ENCODE assay signal across 9 cellular contexts in the genomic region with DNA sequence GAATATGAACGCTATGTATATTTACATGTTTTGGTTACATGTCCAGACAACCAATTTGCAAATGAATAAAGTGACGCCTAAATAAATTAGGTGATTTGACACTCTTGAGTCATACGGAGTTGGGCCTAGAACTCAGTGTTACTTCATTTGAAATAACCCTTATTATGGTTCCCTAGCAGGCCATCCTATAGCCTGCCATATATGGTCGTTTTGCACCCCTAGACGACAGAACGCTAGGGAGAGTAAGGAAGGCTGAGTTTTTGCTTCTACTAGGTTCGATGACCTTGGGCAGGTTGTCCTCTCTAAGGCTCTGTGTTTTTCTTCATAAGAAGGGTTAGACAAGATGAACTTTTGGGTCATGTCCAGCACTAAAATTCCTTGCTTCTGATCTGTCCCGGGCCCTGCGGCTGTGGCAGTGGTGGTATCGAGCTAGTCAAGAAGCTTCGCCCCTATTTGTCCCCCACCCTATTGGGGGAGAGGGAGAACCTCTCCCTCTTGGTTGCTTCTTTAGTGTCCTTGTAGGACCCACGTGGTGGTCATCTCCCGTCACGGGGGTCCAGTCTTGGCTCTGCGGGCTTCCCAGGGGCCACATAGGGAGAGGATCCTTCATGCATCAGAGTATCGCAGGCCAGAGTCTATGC. TPM values are rescaled to one million over a fixed set of nuclear protein-coding genes. Genes with fewer than 3 reads are reported as not detected.
DNase-seq lines count a peak whose midpoint lies in the region; ATAC-seq and TF ChIP-seq lines count a peak whose summit lies in the region.
"Had no signal": no experiment of that assay in that cellular context is flagged by ENCODE, and none has a peak within 500 bp of the region (broad histone marks: within the 10 kb centered on the region; RNA-seq: fewer than 3 reads in every experiment).

No MANE protein-coding gene starts in this region.

- peak overlapping the region in 2 of 10 donors; percentile 26 to 49 for H3K4me3 Mint-ChIP-seq in naive thymus-derived CD4-positive, alpha-beta T cell
- H3K4me3 Mint-ChIP-seq: activated T-helper 17 cell treated with anti-CD3 and anti-CD28 coated beads, Interleukin-2, amount 50 U/mL, for 72 hours had no signal

- H3K27me3 Mint-ChIP-seq in naive thymus-derived CD4-positive, alpha-beta T cell, result peaks cover 0 to 15% (median 0%) of the 10 kb centered on the region in 5 donors
- H3K27me3 Mint-ChIP-seq: activated T-helper 17 cell treated with anti-CD3 and anti-CD28 coated beads, Interleukin-2, amount 50 U/mL, for 72 hours had no signal

- ATAC-seq in naive thymus-derived CD4-positive, alpha-beta T cell, result no peak
- no peak for ATAC-seq in GM19351 (IDR thresholded peaks at IDR 0.05; ENCODE audit: unreplicated experiment)

- H3K9ac ChIP-seq in colonic mucosa (ENCODE audit: low read depth in 2 of 2, low read length in 2 of 2), result peak overlapping the region; percentile 28 to 47

- no peak for TF ChIP-seq CTCF in A673 (conservative IDR thresholded peaks at IDR 0.05; ENCODE audit: low read depth, low read length)
- no peak for TF ChIP-seq CTCF in HL-60 (IDR thresholded peaks at IDR 0.05; ENCODE audit: insufficient read depth, low read length)
- TF ChIP-seq CTCF in colonic mucosa (IDR thresholded peaks at IDR 0.05), result no peak

- BruUV-seq in A673 (replicated peaks; lab: Mats Ljungman, UMichigan), result no TSS peak

- H3K27ac ChIP-seq in A673 (ENCODE audit: low read depth, low read length, poor library complexity, severe bottlenecking) (peak overlapping the region; percentile 62), HL-60 (replicated peaks) (peak overlapping the region; percentile 16; the same call in 1 of the 2 replicates), colonic mucosa (peak overlapping the region; percentile 16)
- peak overlapping the region; percentile 96 for H3K27ac ChIP-seq in naive thymus-derived CD4-positive, alpha-beta T cell (ENCODE audit: low read depth, low read length)

- no peaks in the 10 kb centered on the region for H3K9me3 Mint-ChIP-seq in naive thymus-derived CD4-positive, alpha-beta T cell
- H3K9me3 Mint-ChIP-seq: activated T-helper 17 cell treated with anti-CD3 and anti-CD28 coated beads, Interleukin-2, amount 50 U/mL, for 72 hours had no signal

- no peaks in the 10 kb centered on the region for H3K36me3 ChIP-seq in A673 (ENCODE audit: insufficient read depth, low read length, poor library complexity, severe bottlenecking)
- H3K36me3 ChIP-seq in colonic mucosa, result no peaks in the 10 kb centered on the region
- peaks cover 0 to 7% (median 0%) of the 10 kb centered on the region in 3 experiments for H3K36me3 ChIP-seq in naive thymus-derived CD4-positive, alpha-beta T cell (ENCODE audit: control insufficient read depth in 2 of 3, insufficient read depth in 3 of 3, low read length in 3 of 3)

- POLR2A ChIA-PET in A673 (lab: Charles Lee; ENCODE audit: low non-redundant PET), result no interaction called here
- POLR2A ChIA-PET in naive thymus-derived CD4-positive, alpha-beta T cell (lab: Charles Lee), result interaction anchor here (1.0 to 12.6 kb wide), 3 partner anchors 41 to 67 kb away, joined by 3 to 187 read pairs (median 39); no protein-coding TSS in a partner anchor

- no peak for DNase-seq in A673 (ENCODE audit: low spot score)
- no peak for DNase-seq in HL-60 (ENCODE audit: low read depth in 1 of 2, low spot score in 1 of 2)
- no peak for DNase-seq in colonic mucosa
- no peak for DNase-seq in naive thymus-derived CD4-positive, alpha-beta T cell
- no peak for DNase-seq in iPS-NIHi7 (ENCODE audit: extremely low spot score)
- DNase-seq in DMS114 treated with DMSO at 0.1 percent for 48 hours (lab: John Stamatoyannopoulos, UW; ENCODE audit: unreplicated experiment), result no peak
- no peak for DNase-seq in HPDE6-E6E7 (ENCODE audit: extremely low spot score)

- CTCF ChIA-PET in A673 (lab: Charles Lee), result no interaction called here
- CTCF ChIA-PET in naive thymus-derived CD4-positive, alpha-beta T cell (lab: Charles Lee), result interaction anchor here (0.6 to 1.6 kb wide), 3 partner anchors 11 to 72 kb away, joined by 3 to 4 read pairs (median 3); no protein-coding TSS in a partner anchor

- H3K27me3 ChIP-seq in A673 (replicated peaks; ENCODE audit: insufficient read depth, low read depth, low read length, poor library complexity), result no peaks in the 10 kb centered on the region
- no peaks in the 10 kb centered on the region for H3K27me3 ChIP-seq in HL-60 (ENCODE audit: insufficient read depth, poor library complexity, severe bottlenecking)
- no peaks in the 10 kb centered on the region for H3K27me3 ChIP-seq in colonic mucosa
- no peaks in the 10 kb centered on the region for H3K27me3 ChIP-seq in naive thymus-derived CD4-positive, alpha-beta T cell (ENCODE audit: control insufficient read depth in 2 of 2, insufficient read depth in 2 of 2, low read length in 2 of 2)

- H3K4me3 ChIP-seq in A673 (ENCODE audit: low read depth, low read length, poor library complexity, severe bottlenecking), result no peak overlapping the region
- H3K4me3 ChIP-seq in HL-60 (replicated peaks; ENCODE audit: insufficient read depth, low read length), result no peak overlapping the region
- H3K4me3 ChIP-seq in colonic mucosa, result no peak overlapping the region
- H3K4me3 ChIP-seq in naive thymus-derived CD4-positive, alpha-beta T cell (ENCODE audit: low read length), result peak overlapping the region; percentile 28

- intact Hi-C loops in A673 (cut with micrococcal nuclease; ENCODE audit: unreplicated experiment) (no loop called here), colonic mucosa (cut with DNase I) (no loop called here)
- intact Hi-C loops in naive thymus-derived CD4-positive, alpha-beta T cell (cut with micrococcal nuclease), result loop anchor here (1.0 to 2.0 kb wide), 7 partner anchors 18 to 328 kb away; a partner anchor contains a TSS

- H3K4me1 Mint-ChIP-seq in naive thymus-derived CD4-positive, alpha-beta T cell, result peaks cover 5 to 32% (median 12%) of the 10 kb centered on the region in 7 donors

- H3K36me3 Mint-ChIP-seq in naive thymus-derived CD4-positive, alpha-beta T cell, result no peaks in the 10 kb centered on the region

- H3K4me1 ChIP-seq in A673 (ENCODE audit: insufficient read depth, low read length, poor library complexity, severe bottlenecking) (peaks cover 20% of the 10 kb centered on the region), colonic mucosa (no peaks in the 10 kb centered on the region)
- peaks cover 15 to 17% of the 10 kb centered on the region in 2 donors for H3K4me1 ChIP-seq in naive thymus-derived CD4-positive, alpha-beta T cell (ENCODE audit: control insufficient read depth in 2 of 2, insufficient read depth in 2 of 2, low read length in 2 of 2)

- H3K27ac Mint-ChIP-seq in naive thymus-derived CD4-positive, alpha-beta T cell, result peak overlapping the region in 4 of 9 donors; percentile 75 to 94 (median 84)
- H3K27ac Mint-ChIP-seq: activated T-helper 17 cell treated with anti-CD3 and anti-CD28 coated beads, Interleukin-2, amount 50 U/mL, for 72 hours had no signal

- H3K9me3 ChIP-seq in A673 (ENCODE audit: low read depth, low read length, poor library complexity, severe bottlenecking) (no peaks in the 10 kb centered on the region), colonic mucosa (no peaks in the 10 kb centered on the region)
- H3K9me3 ChIP-seq in naive thymus-derived CD4-positive, alpha-beta T cell (ENCODE audit: control insufficient read depth in 2 of 3, low read length in 3 of 3), result no peaks in the 10 kb centered on the region

RNA-seq across cellular contexts. Expression of a gene that starts 0.6 kb away (rescaled TPM):
- total RNA-seq in A673 (2021) (93.7 and 103 TPM in 2 replicates), colonic mucosa (100 to 1,000 TPM in 1 of 2 donors, 10 to 100 TPM in 1; 82.1 to 103 TPM)
- total RNA-seq in naive thymus-derived CD4-positive, alpha-beta T cell, result 100 to 1,000 TPM in 4 of 5 experiments, 10 to 100 TPM in 1; 91.1 to 167 (median 143) TPM
- 10 to 100 TPM; 64.9 to 69.3 TPM for polyA plus RNA-seq in naive thymus-derived CD4-positive, alpha-beta T cell

Comparison
In these comparisons a context has a peak if more than half of its experiments do, and no peak if none do; other contexts are left out.
1. H3K27ac ChIP-seq: peak in every context shown above with its lines; median percentile 96 in naive thymus-derived CD4-positive, alpha-beta T cell; 62 in A673; 16 in HL-60; 16 in colonic mucosa.
2. intact Hi-C loops: an anchor here in naive thymus-derived CD4-positive, alpha-beta T cell (1.0 to 2.0 kb wide); none called in A673 and colonic mucosa.